ENCODE assay signal across 13 cellular contexts in the genomic region with DNA sequence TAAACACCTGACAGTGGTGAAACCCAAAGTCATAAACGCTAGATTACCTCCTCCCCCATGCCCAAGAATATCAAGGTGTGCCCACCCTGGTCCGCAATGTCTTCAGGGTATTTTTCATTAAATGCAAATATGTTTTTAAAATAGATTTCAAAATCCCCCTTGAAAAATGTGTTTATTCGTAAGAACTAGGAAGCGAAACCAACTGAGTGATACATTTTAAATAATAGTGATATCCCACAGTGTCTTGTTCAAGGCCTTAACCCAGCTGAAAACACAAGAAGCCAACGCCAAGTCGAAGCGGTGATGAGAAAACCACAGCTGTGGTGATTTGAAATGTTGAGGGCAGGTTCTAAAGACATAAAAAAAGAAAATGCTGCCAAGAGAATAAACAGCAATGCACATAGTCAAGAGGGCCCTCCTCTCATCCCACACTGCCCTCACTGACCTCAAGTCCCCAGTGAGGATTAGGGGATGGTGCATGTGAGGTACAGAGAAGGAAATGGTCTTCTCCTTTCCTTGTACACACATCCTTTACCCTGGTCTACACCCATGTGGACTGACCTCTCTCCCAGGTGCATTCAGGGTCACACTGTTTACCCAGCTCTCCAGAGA. TPM values are rescaled to one million over a fixed set of nuclear protein-coding genes. Genes with fewer than 3 reads are reported as not detected.
DNase-seq lines count a peak whose midpoint lies in the region; ATAC-seq and TF ChIP-seq lines count a peak whose summit lies in the region.
"Had no signal": no experiment of that assay in that cellular context is flagged by ENCODE, and none has a peak within 500 bp of the region (broad histone marks: within the 10 kb centered on the region; RNA-seq: fewer than 3 reads in every experiment).

No MANE protein-coding gene starts in this region.

- H3K27ac Mint-ChIP-seq in activated B cell treated with CpG ODN at 0.5 μM for 24 hours: peak overlapping the region; percentile 86

- POLR2A ChIA-PET in activated B cell treated with CpG ODN at 0.5 μM for 24 hours (lab: Charles Lee) (interaction anchor here (0.6 to 3.2 kb wide), 11 partner anchors 8 to 551 kb away, joined by 3 to 12 read pairs (median 4); no protein-coding TSS in a partner anchor), GM10248 (lab: Yijun Ruan, JAX) (no interaction called here)

- peak overlapping the region; percentile 36 for H3K4me3 Mint-ChIP-seq in activated B cell treated with CpG ODN at 0.5 μM for 24 hours

- H3K4me1 Mint-ChIP-seq in activated B cell treated with CpG ODN at 0.5 μM for 24 hours: peaks cover 100% of the 10 kb centered on the region

- DNase-seq in DMS53 (lab: John Stamatoyannopoulos, UW) (peak; percentile 78), activated B cell treated with CpG ODN at 0.5 μM for 24 hours (no peak), NCI-H2171 (lab: John Stamatoyannopoulos, UW) (no peak), COLO668 (lab: John Stamatoyannopoulos, UW; ENCODE audit: unreplicated experiment) (no peak), GM10248 (ENCODE audit: extremely low spot score) (no peak)
- DNase-seq in activated T-cell treated with anti-CD3 and anti-CD28 coated beads, Interleukin-2, amount 50 U/mL, for 48 hours: no peak
- DNase-seq: foreskin melanocyte, PC-9 had no signal

- ATAC-seq in GM19372 (IDR thresholded peaks at IDR 0.05; ENCODE audit: low read depth, unreplicated experiment) (peak; percentile 68), HG03039 (IDR thresholded peaks at IDR 0.05; ENCODE audit: unreplicated experiment) (peak; percentile 49), activated B cell treated with CpG ODN at 0.5 μM for 24 hours (ENCODE audit: low read depth) (peak; percentile 77)

- H3K36me3 Mint-ChIP-seq in activated B cell treated with CpG ODN at 0.5 μM for 24 hours (ENCODE audit: low read depth): peaks cover 2% of the 10 kb centered on the region

- TF ChIP-seq CTCF in activated B cell treated with CpG ODN at 0.5 μM for 24 hours (IDR thresholded peaks at IDR 0.05) (no peak), GM10248 (IDR thresholded peaks at IDR 0.05; ENCODE audit: control extremely low read depth, extremely low read depth, low read depth, missing control alignments) (no peak)

- peaks cover 6% of the 10 kb centered on the region for H3K9me3 Mint-ChIP-seq in activated B cell treated with CpG ODN at 0.5 μM for 24 hours

- CTCF ChIA-PET in activated B cell treated with CpG ODN at 0.5 μM for 24 hours (lab: Charles Lee) (interaction anchor here (0.7 to 3.6 kb wide), 6 partner anchors 10 to 237 kb away, joined by 3 to 25 read pairs (median 4); no protein-coding TSS in a partner anchor), GM10248 (lab: Yijun Ruan, JAX) (interaction anchor here (0.9 to 4.8 kb wide), 4 partner anchors 11 to 690 kb away, joined by 3 to 28 read pairs (median 4); no protein-coding TSS in a partner anchor)

- no peaks in the 10 kb centered on the region for H3K27me3 Mint-ChIP-seq in activated B cell treated with CpG ODN at 0.5 μM for 24 hours

- intact Hi-C loops in activated B cell treated with CpG ODN at 0.5 μM for 24 hours (cut with micrococcal nuclease): loop anchor here (5.0 kb wide), 2 partner anchors 229 to 569 kb away; no protein-coding TSS in a partner anchor

RNA-seq across cellular contexts. Expression of a gene that starts 25.5 kb away (rescaled TPM):
- total RNA-seq in activated B cell treated with CpG ODN at 0.5 μM for 24 hours: 0.20 TPM in 1 of 2 replicates, not detected in the other
- total RNA-seq: LHCN-M2, mucosa of gallbladder, PC-9 had no signal

RNA-seq across cellular contexts. Expression of a gene that starts 49.6 kb away (rescaled TPM):
- total RNA-seq in activated B cell treated with CpG ODN at 0.5 μM for 24 hours: not detected in 2 replicates
- total RNA-seq: smooth muscle cell had no signal
